Comparison of ENCODE assay signal across 18 cellular contexts in the genomic region with DNA sequence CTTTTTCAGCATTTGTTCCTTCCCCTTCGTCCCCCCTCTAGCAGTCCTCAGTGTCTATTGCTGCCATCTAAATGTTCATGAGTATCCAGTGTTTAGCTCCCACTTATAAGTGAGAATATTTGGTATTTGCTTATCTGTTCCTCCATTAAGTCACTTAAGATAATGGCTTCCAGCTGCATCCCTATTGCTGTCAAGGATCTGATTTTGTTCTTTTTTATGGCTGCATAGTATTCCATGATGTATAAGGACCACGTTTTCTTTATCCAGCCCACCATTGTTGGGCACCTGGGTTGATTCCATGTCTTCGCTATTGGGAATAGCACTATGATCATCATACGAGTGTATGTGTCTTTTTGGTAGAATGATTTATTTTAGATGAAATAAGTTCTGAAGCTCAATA.
"Had no signal": no experiment of that assay in that cellular context is flagged by ENCODE, and none has a peak within 500 bp of the region (broad histone marks: within the 10 kb centered on the region; RNA-seq: fewer than 3 reads in every experiment).

No MANE protein-coding gene starts in this region.

- H3K27ac Mint-ChIP-seq: mesothelial cell of epicardium had no signal

- ATAC-seq: gastroesophageal sphincter, left cardiac atrium, left lung, left ventricle myocardium superior, lower lobe of right lung had no signal

- H3K27ac ChIP-seq: coronary artery, foreskin keratinocyte, gastroesophageal sphincter, left lung, lower lobe of right lung had no signal

- DNase-seq: dermis blood vessel endothelial cell; dorsolateral prefrontal cortex; effector CD4-positive, alpha-beta T cell; effector memory CD4-positive, alpha-beta T cell; foreskin keratinocyte; heart left ventricle; hippocampal formation; left cardiac atrium; left lung; left ventricle myocardium superior; lower lobe of right lung; mesenchymal stem cell; naive B cell had no signal

- H3K9me3 ChIP-seq: esophagus muscularis mucosa, gastroesophageal sphincter, heart left ventricle, left lung, lower lobe of right lung, mucosa of descending colon had no signal

- H3K9me3 Mint-ChIP-seq: mesothelial cell of epicardium, naive B cell had no signal

- H3K4me3 Mint-ChIP-seq: mesothelial cell of epicardium, naive B cell had no signal

- H3K4me1 ChIP-seq: left lung, lower lobe of right lung had no signal

- H3K27me3 ChIP-seq: dorsolateral prefrontal cortex, esophagus muscularis mucosa, gastroesophageal sphincter, heart left ventricle, left lung had no signal

- H3K36me3 Mint-ChIP-seq: mesothelial cell of epicardium, naive B cell had no signal

- H3K36me3 ChIP-seq: esophagus muscularis mucosa, gastroesophageal sphincter, heart left ventricle, left lung, lower lobe of right lung had no signal

- H3K4me3 ChIP-seq: coronary artery, dorsolateral prefrontal cortex, esophagus muscularis mucosa, gastroesophageal sphincter, heart left ventricle, left lung, lower lobe of right lung, mucosa of descending colon had no signal
